2 cellular contexts compared by ENCODE assay signal in the genomic region with DNA sequence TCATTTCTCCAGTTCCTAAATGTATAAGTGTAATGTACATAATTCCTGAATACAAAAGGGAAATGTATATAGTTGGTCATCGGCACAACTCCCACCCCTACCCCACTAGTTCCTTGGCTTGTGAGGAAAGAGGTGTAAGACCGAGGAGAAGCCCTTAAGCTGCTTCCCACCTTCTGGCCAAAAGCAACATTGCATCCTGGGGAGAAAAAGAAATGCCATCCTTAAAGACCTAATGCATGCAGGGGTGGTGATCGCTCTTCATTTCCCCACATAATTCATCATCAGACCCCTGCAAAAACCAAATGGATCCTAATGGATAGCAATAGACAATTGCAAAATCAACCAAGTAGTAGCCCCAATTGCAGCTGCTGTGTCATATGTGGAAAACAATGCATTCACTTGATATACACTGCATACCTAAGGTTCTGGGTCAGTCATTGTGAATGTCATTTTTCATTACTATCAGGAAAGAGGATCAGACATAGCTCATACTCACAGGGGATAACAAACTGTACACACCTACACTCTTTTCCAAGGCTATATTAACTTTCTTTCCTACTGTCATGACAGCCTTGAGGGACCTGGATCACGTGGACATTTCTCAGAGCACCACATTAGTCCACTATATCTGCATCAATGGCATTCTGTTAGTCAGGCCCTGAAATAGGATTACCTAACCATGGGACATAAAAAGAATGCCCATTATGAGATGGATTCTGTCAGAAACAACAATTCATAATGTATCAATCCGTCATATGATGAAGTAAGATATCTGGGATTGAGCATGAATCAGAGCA.
TF ChIP-seq lines count a peak whose summit lies in the region.

No MANE protein-coding gene starts in this region.

TF ChIP-seq in GM23338, 12 proteins besides CTCF, POLR2A, EP300 and RAD21:
- no peak for TF ChIP-seq STAT1 (IDR thresholded peaks at IDR 0.05; ENCODE audit: unreplicated experiment)
- no peak for TF ChIP-seq EZH2phosphoT487 (IDR thresholded peaks at IDR 0.05; ENCODE audit: unreplicated experiment)
TF ChIP-seq in GM23338: peak in this region for 0.

TF ChIP-seq in GM12878, 131 proteins besides CTCF, POLR2A, EP300 and RAD21:
- TF ChIP-seq RCOR1 (conservative IDR thresholded peaks at IDR 0.05; ENCODE audit: low read depth, low read length) (no peak), TCF7 (IDR thresholded peaks at IDR 0.05; ENCODE audit: borderline replicate concordance) (no peak)
